In genomic region chr20:13865825-13866351, GRCh38 we compare ENCODE assay signal across 13 cellular contexts.
DNase-seq lines count a peak whose midpoint lies in the region; ATAC-seq and TF ChIP-seq lines count a peak whose summit lies in the region.
"Had no signal": no experiment of that assay in that cellular context is flagged by ENCODE, and none has a peak within 500 bp of the region (broad histone marks: within the 10 kb centered on the region; RNA-seq: fewer than 3 reads in every experiment).

No MANE protein-coding gene starts in this region.

- H3K27me3 Mint-ChIP-seq in MCF 10A (ENCODE audit: insufficient read depth, unreplicated experiment) = no peaks in the 10 kb centered on the region
- H3K27me3 Mint-ChIP-seq: B cell had no signal

- no peaks in the 10 kb centered on the region for H3K36me3 ChIP-seq in BE2C

- no peaks in the 10 kb centered on the region for H3K4me1 Mint-ChIP-seq in MCF 10A (ENCODE audit: insufficient read depth, unreplicated experiment)
- H3K4me1 Mint-ChIP-seq: B cell had no signal

- no peaks in the 10 kb centered on the region for H3K36me3 Mint-ChIP-seq in MCF 10A (ENCODE audit: insufficient read depth, unreplicated experiment)

- ATAC-seq in GM21723 (IDR thresholded peaks at IDR 0.05; ENCODE audit: unreplicated experiment) = no peak
- ATAC-seq: activated T-cell treated with anti-CD3 and anti-CD28 coated beads, Interleukin-2, amount 50 U/mL, for 72 hours; effector memory CD8-positive, alpha-beta T cell had no signal

- no peak overlapping the region for H3K4me3 Mint-ChIP-seq in MCF 10A (ENCODE audit: unreplicated experiment)
- H3K4me3 Mint-ChIP-seq: activated T-cell treated with anti-CD3 and anti-CD28 coated beads, Interleukin-2, amount 50 U/mL, for 72 hours; B cell; effector memory CD8-positive, alpha-beta T cell had no signal

- BruUV-seq in MCF 10A (replicated peaks; lab: Mats Ljungman, UMichigan) = no TSS peak

- H3K27me3 ChIP-seq in BE2C = peaks cover 11% of the 10 kb centered on the region

- no peak for TF ChIP-seq CTCF in AG04449 (IDR thresholded peaks at IDR 0.05; ENCODE audit: insufficient read depth, low read length, missing control alignments)
- TF ChIP-seq CTCF in MCF 10A (IDR thresholded peaks at IDR 0.05; ENCODE audit: unreplicated experiment) = no peak
- TF ChIP-seq CTCF in BE2C (IDR thresholded peaks at IDR 0.05; ENCODE audit: low read depth, low read length) = no peak

- no peaks in the 10 kb centered on the region for H3K9me3 ChIP-seq in BE2C

- intact Hi-C loops in MCF 10A (cut with micrococcal nuclease) = no loop called here

- POLR2A ChIA-PET in AG04449 (lab: Yijun Ruan, JAX) = interaction anchor here (1.3 to 1.6 kb wide), 2 partner anchors 13 to 25 kb away, joined by 6 to 7 read pairs; no protein-coding TSS in a partner anchor
- POLR2A ChIA-PET in MCF 10A (lab: Yijun Ruan, JAX) = interaction anchor here (0.7 to 0.9 kb wide), 3 partner anchors 9 to 156 kb away, joined by 3 to 5 read pairs (median 3); no protein-coding TSS in a partner anchor

- CTCF ChIA-PET in AG04449 (lab: Yijun Ruan, JAX) = interaction anchor here (1.7 kb wide), 1 partner anchor 46 kb away, joined by 7 read pairs; no protein-coding TSS in a partner anchor
- CTCF ChIA-PET in MCF 10A (lab: Yijun Ruan, JAX) = interaction anchor here (1.0 to 1.1 kb wide), 3 partner anchors 47 to 182 kb away, joined by 3 read pairs; no protein-coding TSS in a partner anchor

- no peak overlapping the region for H3K4me3 ChIP-seq in AG04449 (ENCODE audit: low read depth, low read length)
- H3K4me3 ChIP-seq in BE2C (ENCODE audit: low read depth, low read length) = no peak overlapping the region

- DNase-seq in AG04449 (ENCODE audit: low read depth, low spot score) = peak; percentile 66
- DNase-seq in MV-4-11 (lab: John Stamatoyannopoulos, UW) = peak; percentile 72
- peak; percentile 11 for DNase-seq in MCF 10A (ENCODE audit: unreplicated experiment)
- peak; percentile 21 for DNase-seq in midbrain (lab: John Stamatoyannopoulos, UW)
- DNase-seq in hepatic stellate cell (ENCODE audit: low spot score) = no peak
- DNase-seq in BE2C = no peak
- no peak for DNase-seq in GM19238 (ENCODE audit: insufficient read length, low spot score)
- DNase-seq: activated T-cell treated with anti-CD3 and anti-CD28 coated beads, Interleukin-2, amount 50 U/mL, for 72 hours; effector memory CD8-positive, alpha-beta T cell; NCI-H2171; stimulated activated CD4-positive, alpha-beta T cell treated with anti-CD3 and anti-CD28 coated beads, Interleukin-2, amount 100 ng/mL, for 24 hours had no signal

- H3K27ac Mint-ChIP-seq in MCF 10A (ENCODE audit: low read depth, unreplicated experiment) = peak overlapping the region; percentile 1
- H3K27ac Mint-ChIP-seq: activated T-cell treated with anti-CD3 and anti-CD28 coated beads, Interleukin-2, amount 50 U/mL, for 72 hours; B cell; effector memory CD8-positive, alpha-beta T cell had no signal

- H3K4me1 ChIP-seq in BE2C = no peaks in the 10 kb centered on the region

- peaks cover under 1% of the 10 kb centered on the region for H3K9me3 Mint-ChIP-seq in MCF 10A (ENCODE audit: unreplicated experiment)

Comparison
In these comparisons a context has a peak if more than half of its experiments do, and no peak if none do; other contexts are left out.
1. DNase-seq: peak in AG04449 (single experiment), MV-4-11 (single experiment), MCF 10A (single experiment) and midbrain (single experiment); none in hepatic stellate cell (single experiment), BE2C (single experiment) and GM19238 (single experiment).